Comparison of ENCODE assay signal across 3 cellular contexts in genomic region chr19:48787331-48787730, GRCh38. TPM values are rescaled to one million over a fixed set of nuclear protein-coding genes. Genes with fewer than 3 reads are reported as not detected.
"Had no signal": no experiment of that assay in that cellular context is flagged by ENCODE, and none has a peak within 500 bp of the region (broad histone marks: within the 10 kb centered on the region; RNA-seq: fewer than 3 reads in every experiment).

No MANE protein-coding gene starts in this region.

RNA-seq across cellular contexts. Expression of gene FGF21, which starts 32.0 kb away (rescaled TPM):
- total RNA-seq: activated CD4-positive, alpha-beta memory T cell treated with anti-CD3 and anti-CD28 coated beads, Interleukin-2, amount 10 ng/mL, durations not matched to agents 7 days and 5 days; activated CD8-positive, alpha-beta memory T cell treated with anti-CD3 and anti-CD28 coated beads, Interleukin-2, amount 10 ng/mL, durations not matched to agents 7 days and 5 days; Right ventricle myocardium superior had no signal

RNA-seq across cellular contexts. Expression of gene IZUMO1, which starts 40.6 kb away (rescaled TPM):
- total RNA-seq: activated CD4-positive, alpha-beta memory T cell treated with anti-CD3 and anti-CD28 coated beads, Interleukin-2, amount 10 ng/mL, durations not matched to agents 7 days and 5 days; activated CD8-positive, alpha-beta memory T cell treated with anti-CD3 and anti-CD28 coated beads, Interleukin-2, amount 10 ng/mL, durations not matched to agents 7 days and 5 days had no signal

RNA-seq across cellular contexts. Expression of gene RASIP1, which starts 46.9 kb away (rescaled TPM):
- total RNA-seq: activated CD8-positive, alpha-beta memory T cell treated with anti-CD3 and anti-CD28 coated beads, Interleukin-2, amount 10 ng/mL, durations not matched to agents 7 days and 5 days had no signal
